9 cellular contexts compared by ENCODE assay signal in the genomic region with DNA sequence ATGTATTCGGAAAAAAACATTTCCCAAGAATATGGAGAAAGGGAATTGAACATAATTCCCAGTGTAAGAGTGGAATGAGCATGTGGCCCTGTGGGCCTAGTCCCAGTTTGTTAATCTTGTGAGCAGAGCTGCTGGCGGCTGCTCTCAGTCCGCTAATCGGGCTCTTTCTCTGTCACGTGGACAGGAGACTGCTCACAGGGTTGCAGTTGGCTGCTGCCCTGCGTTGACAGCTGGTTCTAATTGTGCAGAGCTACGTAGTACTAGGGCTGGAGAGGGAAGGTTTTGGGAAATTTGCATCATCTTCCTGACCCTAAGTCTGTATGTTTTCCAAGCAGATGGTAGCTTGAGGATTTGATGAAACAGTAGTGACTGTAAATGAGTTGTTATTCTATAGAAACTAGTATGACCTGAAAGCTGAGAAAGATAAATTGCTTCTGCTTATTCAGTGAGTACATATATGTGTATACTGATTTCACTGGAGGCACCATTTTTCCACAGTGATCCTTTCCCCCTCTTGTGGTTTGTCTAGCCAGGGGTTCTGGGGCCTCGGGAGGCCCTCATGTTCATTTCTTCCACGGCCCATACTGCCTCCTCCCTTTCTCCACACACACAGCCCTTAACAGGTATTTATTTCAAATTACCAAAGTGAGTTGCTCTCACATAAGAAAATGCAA.
DNase-seq lines count a peak whose midpoint lies in the region; ATAC-seq and TF ChIP-seq lines count a peak whose summit lies in the region.
"Had no signal": no experiment of that assay in that cellular context is flagged by ENCODE, and none has a peak within 500 bp of the region (broad histone marks: within the 10 kb centered on the region; RNA-seq: fewer than 3 reads in every experiment).

No MANE protein-coding gene starts in this region.

- CTCF ChIA-PET in GM10248 (lab: Yijun Ruan, JAX): interaction anchor here (0.8 kb wide), 1 partner anchor 177 kb away, joined by 3 read pairs; no protein-coding TSS in a partner anchor

- POLR2A ChIA-PET in GM10248 (lab: Yijun Ruan, JAX): no interaction called here

- DNase-seq in NCI-H2171 treated with DMSO at 0.1 percent for 48 hours (lab: John Stamatoyannopoulos, UW): peak; percentile 97
- DNase-seq in choroid plexus epithelial cell (ENCODE audit: low read depth): peak; percentile 98
- DNase-seq in medulla oblongata (ENCODE audit: extremely low spot score): peak; percentile 94
- peak; percentile 65 for DNase-seq in thyroid gland
- DNase-seq in GM10248 (ENCODE audit: extremely low spot score): no peak
- DNase-seq: NCI-H1105 had no signal

- ATAC-seq in HG03571 (IDR thresholded peaks at IDR 0.05; ENCODE audit: unreplicated experiment): no peak
- ATAC-seq in HG03342 (IDR thresholded peaks at IDR 0.05; ENCODE audit: unreplicated experiment): no peak
- no peak for ATAC-seq in HG02938 (IDR thresholded peaks at IDR 0.05; ENCODE audit: unreplicated experiment)

- no peaks in the 10 kb centered on the region for H3K27me3 ChIP-seq in thyroid gland

- H3K4me1 ChIP-seq in thyroid gland: peaks cover 31 to 41% of the 10 kb centered on the region in 2 donors

- no peak for TF ChIP-seq POLR2A in thyroid gland (IDR thresholded peaks at IDR 0.05)

- intact Hi-C loops in thyroid gland (cut with DNase I): no loop called here

- no peaks in the 10 kb centered on the region for H3K36me3 ChIP-seq in thyroid gland

- H3K27ac ChIP-seq in thyroid gland: peak overlapping the region in 2 of 3 donors; percentile 91 to 99

- H3K9me3 ChIP-seq in thyroid gland: no peaks in the 10 kb centered on the region

- H3K4me3 ChIP-seq in choroid plexus epithelial cell (ENCODE audit: low read depth, low read length) (no peak overlapping the region), thyroid gland (replicated peaks in 1 of 3) (no peak overlapping the region)

- TF ChIP-seq CTCF in choroid plexus epithelial cell (conservative IDR thresholded peaks at IDR 0.05; ENCODE audit: low read depth, low read length) (no peak), thyroid gland (IDR thresholded peaks at IDR 0.05) (no peak), GM10248 (IDR thresholded peaks at IDR 0.05; ENCODE audit: control extremely low read depth, extremely low read depth, low read depth, missing control alignments) (no peak)

- 57 to 64% methylated on average over 9 of the region's 9 CpGs for WGBS in thyroid gland, 2 donors
